Comparison of ENCODE assay signal across 33 cellular contexts in genomic region chr4:88172987-88173386, GRCh38.
"Had no signal": no experiment of that assay in that cellular context is flagged by ENCODE, and none has a peak within 500 bp of the region (broad histone marks: within the 10 kb centered on the region; RNA-seq: fewer than 3 reads in every experiment).

No MANE protein-coding gene starts in this region.

- DNase-seq: activated CD4-positive, alpha-beta memory T cell treated with anti-CD3 and anti-CD28 coated beads for 36 hours; activated CD4-positive, alpha-beta T cell treated with anti-CD3 and anti-CD28 coated beads for 36 hours; activated CD4-positive, alpha-beta T cell treated with anti-CD3 and anti-CD28 coated beads, Interleukin-2, amount 10 ng/mL, durations not matched to agents 24 days and 14 days; activated CD4-positive, CD25-positive, alpha-beta regulatory T cell; activated CD4-positive, CD25-positive, alpha-beta regulatory T cell treated with anti-CD3 and anti-CD28 coated beads, Interleukin-2, amount 50 U/mL, for 72 hours; activated CD8-positive, alpha-beta memory T cell treated with anti-CD3 and anti-CD28 coated beads, Interleukin-2, amount 10 ng/mL, durations not matched to agents 7 days and 5 days; activated CD8-positive, alpha-beta memory T cell treated with anti-CD3 and anti-CD28 coated beads, Interleukin-2, amount 50 U/mL, for 4 hours; activated CD8-positive, alpha-beta T cell treated with anti-CD3 and anti-CD28 coated beads, Interleukin-2, amount 10 ng/mL, durations not matched to agents 7 days and 5 days; activated gamma-delta T cell; activated naive CD4-positive, alpha-beta T cell; activated naive CD4-positive, alpha-beta T cell treated with anti-CD3 and anti-CD28 coated beads, Interleukin-2, amount 10 ng/mL, durations not matched to agents 7 days and 5 days; activated naive CD8-positive, alpha-beta T cell treated with anti-CD3 and anti-CD28 coated beads, Interleukin-2, amount 10 ng/mL, durations not matched to agents 7 days and 5 days; activated T-cell treated with anti-CD3 and anti-CD28 coated beads, Interleukin-2, amount 50 U/mL, for 1 hour; activated T-cell treated with anti-CD3 and anti-CD28 coated beads, Interleukin-2, amount 50 U/mL, for 48 hours; anterior cingulate cortex; brain microvascular endothelial cell; dorsolateral prefrontal cortex; effector memory CD4-positive, alpha-beta T cell; endodermal cell; erythroblast; foreskin keratinocyte; gastrocnemius medialis; glutamatergic neuron; heart left ventricle; T-helper 2 cell had no signal

- H3K27ac ChIP-seq: brain microvascular endothelial cell, coronary artery, dorsolateral prefrontal cortex, esophagus muscularis mucosa, foreskin keratinocyte, gastrocnemius medialis, heart left ventricle had no signal

- H3K9me3 Mint-ChIP-seq: activated CD4-positive, alpha-beta memory T cell treated with anti-CD3 and anti-CD28 coated beads for 36 hours; activated CD4-positive, alpha-beta T cell treated with anti-CD3 and anti-CD28 coated beads, Interleukin-2, amount 10 ng/mL, durations not matched to agents 24 days and 14 days; activated naive CD4-positive, alpha-beta T cell treated with anti-CD3 and anti-CD28 coated beads, Interleukin-2, amount 10 ng/mL, durations not matched to agents 7 days and 5 days; activated naive CD4-positive, alpha-beta T cell treated with anti-CD3 and anti-CD28 coated beads, Interleukin-2, amount 50 U/mL, for 72 hours; activated naive CD8-positive, alpha-beta T cell treated with anti-CD3 and anti-CD28 coated beads, Interleukin-2, amount 10 ng/mL, durations not matched to agents 7 days and 5 days; activated T-helper 1 cell treated with anti-CD3 and anti-CD28 coated beads, Interleukin-12 subunit alpha, Interleukin-12 subunit beta, Interleukin-2, Interleukin-4 antibody, amounts not matched to agents 30 ng/mL and 10 ng/mL and 1 ng/mL, durations not matched to agents 14 hours and 24 hours and 36 hours; central memory CD8-positive, alpha-beta T cell; dendritic cell treated with granulocyte-macrophage colony-stimulating factor and Interleukin-4, amounts not matched to agents 40 ng/mL and 50 ng/mL, for 4 days; endodermal cell had no signal

- H3K4me3 ChIP-seq: coronary artery, dorsolateral prefrontal cortex, esophagus muscularis mucosa, gastrocnemius medialis, heart left ventricle had no signal

- H3K27me3 Mint-ChIP-seq: dendritic cell treated with granulocyte-macrophage colony-stimulating factor and Interleukin-4, amounts not matched to agents 40 ng/mL and 50 ng/mL, for 4 days had no signal

- H3K36me3 Mint-ChIP-seq: activated CD4-positive, alpha-beta memory T cell treated with anti-CD3 and anti-CD28 coated beads for 36 hours; activated naive CD4-positive, alpha-beta T cell treated with anti-CD3 and anti-CD28 coated beads, Interleukin-2, amount 10 ng/mL, durations not matched to agents 7 days and 5 days; activated naive CD8-positive, alpha-beta T cell treated with anti-CD3 and anti-CD28 coated beads, Interleukin-2, amount 10 ng/mL, durations not matched to agents 7 days and 5 days had no signal

- ATAC-seq: activated CD4-positive, alpha-beta T cell treated with anti-CD3 and anti-CD28 coated beads for 36 hours; activated CD8-positive, alpha-beta memory T cell treated with anti-CD3 and anti-CD28 coated beads, Interleukin-2, amount 10 ng/mL, durations not matched to agents 7 days and 5 days; activated CD8-positive, alpha-beta T cell treated with anti-CD3 and anti-CD28 coated beads, Interleukin-2, amount 10 ng/mL, durations not matched to agents 7 days and 5 days; foreskin keratinocyte; gastrocnemius medialis; heart left ventricle had no signal

- H3K4me3 Mint-ChIP-seq: activated CD4-positive, alpha-beta memory T cell treated with anti-CD3 and anti-CD28 coated beads for 36 hours; activated CD4-positive, alpha-beta T cell treated with anti-CD3 and anti-CD28 coated beads for 36 hours; activated CD4-positive, alpha-beta T cell treated with anti-CD3 and anti-CD28 coated beads, Interleukin-2, amount 10 ng/mL, durations not matched to agents 24 days and 14 days; activated CD8-positive, alpha-beta memory T cell treated with anti-CD3 and anti-CD28 coated beads, Interleukin-2, amount 10 ng/mL, durations not matched to agents 7 days and 5 days; activated CD8-positive, alpha-beta T cell treated with anti-CD3 and anti-CD28 coated beads, Interleukin-2, amount 10 ng/mL, durations not matched to agents 7 days and 5 days; activated naive CD4-positive, alpha-beta T cell treated with anti-CD3 and anti-CD28 coated beads, Interleukin-2, amount 10 ng/mL, durations not matched to agents 7 days and 5 days; activated naive CD8-positive, alpha-beta T cell treated with anti-CD3 and anti-CD28 coated beads, Interleukin-2, amount 10 ng/mL, durations not matched to agents 7 days and 5 days; activated T-helper 1 cell treated with anti-CD3 and anti-CD28 coated beads, Interleukin-12 subunit alpha, Interleukin-12 subunit beta, Interleukin-2, Interleukin-4 antibody, amounts not matched to agents 30 ng/mL and 10 ng/mL and 1 ng/mL, durations not matched to agents 14 hours and 24 hours and 36 hours; central memory CD8-positive, alpha-beta T cell; dendritic cell treated with granulocyte-macrophage colony-stimulating factor and Interleukin-4, amounts not matched to agents 40 ng/mL and 50 ng/mL, for 4 days; endodermal cell had no signal

- H3K27ac Mint-ChIP-seq: activated CD4-positive, alpha-beta memory T cell treated with anti-CD3 and anti-CD28 coated beads for 36 hours; activated CD4-positive, alpha-beta T cell treated with anti-CD3 and anti-CD28 coated beads for 36 hours; activated CD4-positive, alpha-beta T cell treated with anti-CD3 and anti-CD28 coated beads, Interleukin-2, amount 10 ng/mL, durations not matched to agents 24 days and 14 days; activated CD8-positive, alpha-beta memory T cell treated with anti-CD3 and anti-CD28 coated beads, Interleukin-2, amount 10 ng/mL, durations not matched to agents 7 days and 5 days; activated CD8-positive, alpha-beta T cell treated with anti-CD3 and anti-CD28 coated beads, Interleukin-2, amount 10 ng/mL, durations not matched to agents 7 days and 5 days; activated naive CD4-positive, alpha-beta T cell treated with anti-CD3 and anti-CD28 coated beads, Interleukin-2, amount 10 ng/mL, durations not matched to agents 7 days and 5 days; activated naive CD4-positive, alpha-beta T cell treated with anti-CD3 and anti-CD28 coated beads, Interleukin-2, amount 50 U/mL, for 72 hours; activated naive CD8-positive, alpha-beta T cell treated with anti-CD3 and anti-CD28 coated beads, Interleukin-2, amount 10 ng/mL, durations not matched to agents 7 days and 5 days; activated T-helper 1 cell treated with anti-CD3 and anti-CD28 coated beads, Interleukin-12 subunit alpha, Interleukin-12 subunit beta, Interleukin-2, Interleukin-4 antibody, amounts not matched to agents 30 ng/mL and 10 ng/mL and 1 ng/mL, durations not matched to agents 14 hours and 24 hours and 36 hours; dendritic cell treated with granulocyte-macrophage colony-stimulating factor and Interleukin-4, amounts not matched to agents 40 ng/mL and 50 ng/mL, for 4 days; endodermal cell had no signal

- H3K36me3 ChIP-seq: brain microvascular endothelial cell, esophagus muscularis mucosa, gastrocnemius medialis, heart left ventricle had no signal

- H3K9me3 ChIP-seq: esophagus muscularis mucosa, gastrocnemius medialis, heart left ventricle had no signal

- H3K27me3 ChIP-seq: brain microvascular endothelial cell, dorsolateral prefrontal cortex, esophagus muscularis mucosa, foreskin keratinocyte, gastrocnemius medialis, heart left ventricle had no signal

- FAIRE-seq: astrocyte, bronchial epithelial cell had no signal

- H3K4me1 ChIP-seq: esophagus muscularis mucosa, gastrocnemius medialis had no signal

- H3K4me1 Mint-ChIP-seq: activated CD8-positive, alpha-beta memory T cell treated with anti-CD3 and anti-CD28 coated beads, Interleukin-2, amount 10 ng/mL, durations not matched to agents 7 days and 5 days; activated naive CD4-positive, alpha-beta T cell treated with anti-CD3 and anti-CD28 coated beads, Interleukin-2, amount 10 ng/mL, durations not matched to agents 7 days and 5 days; activated naive CD8-positive, alpha-beta T cell treated with anti-CD3 and anti-CD28 coated beads, Interleukin-2, amount 10 ng/mL, durations not matched to agents 7 days and 5 days; central memory CD8-positive, alpha-beta T cell had no signal
